ENCODE assay signal across 8 cellular contexts in genomic region chr5:110086658-110087388, GRCh38.
DNase-seq lines count a peak whose midpoint lies in the region; ATAC-seq and TF ChIP-seq lines count a peak whose summit lies in the region.

No MANE protein-coding gene starts in this region.

- H3K9me3 ChIP-seq in adrenal gland (replicated peaks in 1 of 3) (no peaks in the 10 kb centered on the region), uterus (no peaks in the 10 kb centered on the region)

- DNase-seq in Right ventricle myocardium superior (no peak), cardiac septum (ENCODE audit: low spot score) (no peak), adrenal gland (peak in 4 of 7 donors; percentile 6 to 56 (median 26)), natural killer cell (no peak), uterus (peak; percentile 16 to 19), NCI-H774 (lab: John Stamatoyannopoulos, UW) (no peak), type B pancreatic cell (ENCODE audit: extremely low spot score, unreplicated experiment) (no peak)

- H3K36me3 Mint-ChIP-seq in natural killer cell (no peaks in the 10 kb centered on the region), type B pancreatic cell (no peaks in the 10 kb centered on the region)
- no peaks in the 10 kb centered on the region for H3K36me3 Mint-ChIP-seq in stimulated activated memory B cell treated with anti-CD40 and anti-IgM and Interleukin-4, amounts not matched to agents 10 μg/mL and 1 μg/mL and 100 μg/mL, for 72 hours

- H3K4me1 ChIP-seq in adrenal gland (replicated peaks in 1 of 2) (no peaks in the 10 kb centered on the region), uterus (no peaks in the 10 kb centered on the region)

- peak; percentile 80 for ATAC-seq in Right ventricle myocardium superior (ENCODE audit: poor library complexity)
- ATAC-seq in natural killer cell: peak; percentile 21 to 74 (median 63)
- no peak for ATAC-seq in stimulated activated memory B cell treated with anti-CD40 and anti-IgM and Interleukin-4, amounts not matched to agents 10 μg/mL and 1 μg/mL and 100 μg/mL, for 72 hours

- WGBS in adrenal gland, 4 donors: 57 to 65% (median 63%) methylated on average over 6 of the region's 6 CpGs

- no peaks in the 10 kb centered on the region for H3K27me3 ChIP-seq in adrenal gland
- no peaks in the 10 kb centered on the region for H3K27me3 ChIP-seq in uterus

- TF ChIP-seq POLR2A in adrenal gland (IDR thresholded peaks at IDR 0.05) (no peak), uterus (IDR thresholded peaks at IDR 0.05) (no peak)

- no peak overlapping the region for H3K27ac Mint-ChIP-seq in natural killer cell
- no peak overlapping the region for H3K27ac Mint-ChIP-seq in stimulated activated memory B cell treated with anti-CD40 and anti-IgM and Interleukin-4, amounts not matched to agents 10 μg/mL and 1 μg/mL and 100 μg/mL, for 72 hours
- H3K27ac Mint-ChIP-seq in type B pancreatic cell: no peak overlapping the region

- H3K27me3 Mint-ChIP-seq in natural killer cell (ENCODE audit: low read depth in 2 of 2): peaks cover 0 to 18% of the 10 kb centered on the region in 2 donors
- H3K27me3 Mint-ChIP-seq in stimulated activated memory B cell treated with anti-CD40 and anti-IgM and Interleukin-4, amounts not matched to agents 10 μg/mL and 1 μg/mL and 100 μg/mL, for 72 hours: no peaks in the 10 kb centered on the region
- no peaks in the 10 kb centered on the region for H3K27me3 Mint-ChIP-seq in type B pancreatic cell

- H3K4me3 Mint-ChIP-seq in natural killer cell (no peak overlapping the region), type B pancreatic cell (no peak overlapping the region)
- H3K4me3 Mint-ChIP-seq in stimulated activated memory B cell treated with anti-CD40 and anti-IgM and Interleukin-4, amounts not matched to agents 10 μg/mL and 1 μg/mL and 100 μg/mL, for 72 hours: no peak overlapping the region

- no peak overlapping the region for H3K4me3 ChIP-seq in adrenal gland
- H3K4me3 ChIP-seq in uterus: no peak overlapping the region

- no peaks in the 10 kb centered on the region for H3K36me3 ChIP-seq in adrenal gland (replicated peaks in 1 of 2)
- H3K36me3 ChIP-seq in uterus: no peaks in the 10 kb centered on the region

- TF ChIP-seq CTCF in adrenal gland (IDR thresholded peaks at IDR 0.05) (no peak), natural killer cell (IDR thresholded peaks at IDR 0.05) (no peak), uterus (IDR thresholded peaks at IDR 0.05) (no peak), type B pancreatic cell (conservative IDR thresholded peaks at IDR 0.05) (no peak)

- H3K9me3 Mint-ChIP-seq in natural killer cell: no peaks in the 10 kb centered on the region
- no peaks in the 10 kb centered on the region for H3K9me3 Mint-ChIP-seq in stimulated activated memory B cell treated with anti-CD40 and anti-IgM and Interleukin-4, amounts not matched to agents 10 μg/mL and 1 μg/mL and 100 μg/mL, for 72 hours
- no peaks in the 10 kb centered on the region for H3K9me3 Mint-ChIP-seq in type B pancreatic cell

- intact Hi-C loops in Right ventricle myocardium superior (cut with DNase I) (no loop called here), cardiac septum (cut with DNase I) (no loop called here), adrenal gland (cut with DNase I) (no loop called here), natural killer cell (cut with micrococcal nuclease) (no loop called here), uterus (cut with DNase I; ENCODE audit: low total_unique reads) (no loop called here)

- no peaks in the 10 kb centered on the region for H3K4me1 Mint-ChIP-seq in natural killer cell
- no peaks in the 10 kb centered on the region for H3K4me1 Mint-ChIP-seq in stimulated activated memory B cell treated with anti-CD40 and anti-IgM and Interleukin-4, amounts not matched to agents 10 μg/mL and 1 μg/mL and 100 μg/mL, for 72 hours
- peaks cover 6% of the 10 kb centered on the region for H3K4me1 Mint-ChIP-seq in type B pancreatic cell (ENCODE audit: unreplicated experiment)

- H3K27ac ChIP-seq in adrenal gland (peak overlapping the region in 1 of 5 donors; percentile 26), uterus (no peak overlapping the region)

Comparison
In these comparisons a context has a peak if more than half of its experiments do, and no peak if none do; other contexts are left out.
1. DNase-seq: peak in adrenal gland (4 of 7) and uterus (2 of 2); none in Right ventricle myocardium superior (single experiment), cardiac septum (single experiment), natural killer cell (single experiment), NCI-H774 (single experiment) and type B pancreatic cell (single experiment).